Comparison of ENCODE assay signal across 9 cellular contexts in the genomic region with DNA sequence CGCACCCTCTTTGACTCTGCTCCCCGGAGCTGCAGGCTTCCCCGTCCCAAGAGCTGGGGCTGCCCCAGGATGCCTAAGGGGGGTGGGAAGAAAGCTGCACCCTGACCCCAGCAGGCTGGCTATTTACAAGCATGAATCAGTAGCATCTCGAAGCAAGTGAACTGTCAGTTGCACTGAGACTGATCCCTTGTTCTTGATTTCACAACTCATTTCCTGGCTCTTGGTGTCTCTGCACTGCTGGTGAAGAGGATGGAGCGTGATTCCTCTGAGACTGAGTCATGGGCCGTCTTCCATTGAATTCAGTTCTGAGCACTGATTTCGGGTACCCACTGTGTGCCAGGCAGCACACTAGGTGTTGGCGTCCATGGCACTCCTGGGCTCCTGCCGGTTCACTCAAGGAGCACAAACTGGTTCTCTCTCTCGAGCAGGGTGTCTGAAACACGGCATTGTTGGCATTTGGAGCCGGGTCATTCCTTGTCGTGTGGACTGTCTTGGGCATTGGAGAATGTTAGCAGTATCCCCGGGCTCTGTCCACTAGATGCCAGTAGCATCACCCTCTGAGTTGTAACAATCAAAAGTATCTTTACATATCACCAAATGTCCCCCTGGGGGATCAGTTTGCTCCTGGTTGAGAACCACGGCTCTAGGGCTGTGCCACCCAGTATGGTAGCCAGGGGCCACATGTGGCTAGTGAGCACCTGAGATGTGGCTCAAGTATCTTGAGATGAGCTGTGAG.
DNase-seq lines count a peak whose midpoint lies in the region; ATAC-seq and TF ChIP-seq lines count a peak whose summit lies in the region.
"Had no signal": no experiment of that assay in that cellular context is flagged by ENCODE, and none has a peak within 500 bp of the region (broad histone marks: within the 10 kb centered on the region; RNA-seq: fewer than 3 reads in every experiment).

No MANE protein-coding gene starts in this region.

- peaks cover 34% of the 10 kb centered on the region for H3K4me1 Mint-ChIP-seq in endothelial cell (ENCODE audit: unreplicated experiment)
- peaks cover 16% of the 10 kb centered on the region for H3K4me1 Mint-ChIP-seq in osteocyte (ENCODE audit: unreplicated experiment)

- DNase-seq in EL (peak; percentile 93), NOMO-1 treated with dmso at 0.1 percent for 144 hours (lab: John Stamatoyannopoulos, UW; ENCODE audit: unreplicated experiment) (peak; percentile 27), endothelial cell (ENCODE audit: low spot score) (no peak), osteocyte (ENCODE audit: extremely low spot score, unreplicated experiment) (no peak), DMS53 (lab: John Stamatoyannopoulos, UW) (no peak)
- no peak for DNase-seq in stimulated activated naive CD4-positive, alpha-beta T cell treated with Interleukin-2 at 50 U/mL for 16 hours (lab: John Stamatoyannopoulos, UW)
- DNase-seq: right cardiac atrium had no signal

- ATAC-seq in HG02970 (IDR thresholded peaks at IDR 0.05; ENCODE audit: low FRiP score, unreplicated experiment) (no peak), GM19452 (IDR thresholded peaks at IDR 0.05; ENCODE audit: unreplicated experiment) (no peak)

- H3K4me3 Mint-ChIP-seq in endothelial cell (ENCODE audit: unreplicated experiment), result no peak overlapping the region
- H3K4me3 Mint-ChIP-seq in osteocyte (ENCODE audit: unreplicated experiment), result no peak overlapping the region

- H3K27me3 Mint-ChIP-seq in endothelial cell (ENCODE audit: unreplicated experiment) (peaks cover 12% of the 10 kb centered on the region), osteocyte (ENCODE audit: unreplicated experiment) (no peaks in the 10 kb centered on the region)

- TF ChIP-seq CTCF in endothelial cell (IDR thresholded peaks at IDR 0.05; ENCODE audit: unreplicated experiment) (no peak), osteocyte (IDR thresholded peaks at IDR 0.05) (no peak)

- peak overlapping the region; percentile 90 for H3K27ac Mint-ChIP-seq in endothelial cell (ENCODE audit: unreplicated experiment)
- H3K27ac Mint-ChIP-seq in osteocyte (ENCODE audit: unreplicated experiment), result peak overlapping the region; percentile 44

- H3K9me3 Mint-ChIP-seq in endothelial cell (ENCODE audit: unreplicated experiment), result no peaks in the 10 kb centered on the region
- peaks cover 6% of the 10 kb centered on the region for H3K9me3 Mint-ChIP-seq in osteocyte (ENCODE audit: unreplicated experiment)

- H3K36me3 Mint-ChIP-seq in endothelial cell (ENCODE audit: low read depth, unreplicated experiment) (no peaks in the 10 kb centered on the region), osteocyte (ENCODE audit: unreplicated experiment) (peaks cover 13% of the 10 kb centered on the region)

Comparison
In these comparisons a context has a peak if more than half of its experiments do, and no peak if none do; other contexts are left out.
1. DNase-seq: peak in EL (single experiment) and NOMO-1 treated with dmso at 0.1 percent for 144 hours (single experiment); none in endothelial cell (single experiment), osteocyte (single experiment), DMS53 (single experiment) and stimulated activated naive CD4-positive, alpha-beta T cell treated with Interleukin-2 at 50 U/mL for 16 hours (single experiment).